Comparison of ENCODE assay signal across 28 cellular contexts in the genomic region with DNA sequence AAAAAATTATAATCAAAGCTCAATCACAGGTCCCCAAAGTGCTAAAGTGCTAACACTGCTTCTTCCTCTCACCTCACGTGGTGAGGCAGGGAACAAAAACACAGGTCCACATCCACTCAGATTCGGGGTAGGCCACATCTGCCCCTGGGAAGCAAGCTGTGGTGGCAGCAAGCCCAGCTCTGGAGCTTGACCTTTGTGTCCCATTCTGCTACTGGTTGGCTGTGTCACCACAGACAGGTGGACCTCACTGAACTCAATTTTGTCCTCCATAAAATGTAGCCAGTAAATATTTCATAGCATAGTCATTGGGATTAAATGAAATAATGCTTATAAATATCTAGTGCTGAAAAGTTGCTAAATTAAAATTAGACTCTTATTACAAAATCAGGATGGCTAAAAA.
"Had no signal": no experiment of that assay in that cellular context is flagged by ENCODE, and none has a peak within 500 bp of the region (broad histone marks: within the 10 kb centered on the region; RNA-seq: fewer than 3 reads in every experiment).

No MANE protein-coding gene starts in this region.

- H3K4me3 ChIP-seq: breast epithelium, colonic mucosa, pancreas, prostate gland, right atrium auricular region, thoracic aorta had no signal

- H3K9me3 ChIP-seq: breast epithelium, colonic mucosa, neutrophil, pancreas, prostate gland, right atrium auricular region, thoracic aorta had no signal

- H3K4me1 ChIP-seq: breast epithelium, colonic mucosa, pancreas, prostate gland had no signal

- H3K36me3 ChIP-seq: breast epithelium, colonic mucosa, neutrophil, pancreas, prostate gland, right atrium auricular region, thoracic aorta had no signal

- DNase-seq: activated CD4-positive, alpha-beta T cell treated with anti-CD3 and anti-CD28 coated beads for 4 hours; activated CD4-positive, alpha-beta T cell treated with anti-CD3 and anti-CD28 coated beads, Interleukin-2, amount 50 U/mL, for 4 hours; activated T-cell treated with anti-CD3 and anti-CD28 coated beads, Interleukin-2, amount 50 U/mL, for 4 hours; cerebellar nuclear complex; colonic mucosa; effector CD8-positive, alpha-beta T cell; glutamatergic neuron; islet precursor cell; midbrain; pancreas; stimulated activated CD4-positive, alpha-beta T cell treated with anti-CD3 and anti-CD28 coated beads, Interleukin-2, amount 100 ng/mL, for 48 hours; SW 1271; T-helper 9 cell; trophoblast cell had no signal

- FAIRE-seq: frontal cortex, pancreas, TTC549, urothelium cell line had no signal

- H3K27ac ChIP-seq: breast epithelium, colonic mucosa, neutrophil, pancreas, prostate gland, right atrium auricular region, thoracic aorta, VCaP had no signal

- H3K4me3 Mint-ChIP-seq: activated T-cell treated with anti-CD3 and anti-CD28 coated beads, Interleukin-2, amount 50 U/mL, for 4 hours had no signal

- H3K9me3 Mint-ChIP-seq: activated naive CD4-positive, alpha-beta T cell treated with anti-CD3 and anti-CD28 coated beads, Interleukin-2, amount 50 U/mL, for 72 hours; activated T-cell treated with anti-CD3 and anti-CD28 coated beads, Interleukin-2, amount 50 U/mL, for 4 hours; activated T-helper 17 cell treated with anti-CD3 and anti-CD28 coated beads, Interleukin-2, amount 50 U/mL, for 72 hours; natural killer cell treated with Interleukin-12 subunit alpha and Interleukin-12 subunit beta and Interleukin-15 and Interleukin-18, amount 100 ng/mL, for 72 hours; stimulated activated naive CD8-positive, alpha-beta T cell treated with anti-CD3 and anti-CD28 coated beads, Interleukin-15, Interleukin-2, amounts not matched to agents 100 ng/mL and 50 ng/mL, for 24 hours; T-helper 1 cell treated with Interleukin-12 subunit alpha and Interleukin-12 subunit beta and Interleukin-4 antibody, amounts not matched to agents 30 μg/mL and 1 μg/mL, for 36 hours had no signal

- H3K36me3 Mint-ChIP-seq: activated naive CD4-positive, alpha-beta T cell treated with anti-CD3 and anti-CD28 coated beads, Interleukin-2, amount 50 U/mL, for 72 hours; natural killer cell treated with Interleukin-12 subunit alpha and Interleukin-12 subunit beta and Interleukin-15 and Interleukin-18, amount 100 ng/mL, for 72 hours had no signal

- ATAC-seq: activated T-cell treated with anti-CD3 and anti-CD28 coated beads, Interleukin-2, amount 50 U/mL, for 4 hours; activated T-helper 17 cell treated with anti-CD3 and anti-CD28 coated beads, Interleukin-2, amount 50 U/mL, for 72 hours; pancreas had no signal

- H3K27me3 ChIP-seq: breast epithelium, colonic mucosa, pancreas, right atrium auricular region had no signal

- H3K27me3 Mint-ChIP-seq: activated T-helper 17 cell treated with anti-CD3 and anti-CD28 coated beads, Interleukin-2, amount 50 U/mL, for 72 hours; stimulated activated naive CD8-positive, alpha-beta T cell treated with anti-CD3 and anti-CD28 coated beads, Interleukin-15, Interleukin-2, amounts not matched to agents 100 ng/mL and 50 ng/mL, for 24 hours had no signal
